Comparison of ENCODE assay signal across 17 cellular contexts in genomic region chr15:101718896-101719295, GRCh38.
"Had no signal": no experiment of that assay in that cellular context is flagged by ENCODE, and none has a peak within 500 bp of the region (broad histone marks: within the 10 kb centered on the region; RNA-seq: fewer than 3 reads in every experiment).

No MANE protein-coding gene starts in this region.

- H3K27me3 ChIP-seq: esophagus squamous epithelium, spleen, transverse colon, upper lobe of right lung, uterus had no signal

- H3K36me3 ChIP-seq: neural progenitor cell, uterus had no signal

- DNase-seq: cortex of kidney; effector memory CD8-positive, alpha-beta T cell; erythroblast; esophagus squamous epithelium; foreskin melanocyte; head of caudate nucleus; left ventricle myocardium superior; lower lobe of right lung; naive B cell; spleen; stimulated activated CD4-positive, alpha-beta T cell treated with anti-CD3 and anti-CD28 coated beads, Interleukin-4, amount 100 ng/mL, for 4 hours; stimulated activated naive CD8-positive, alpha-beta T cell treated with anti-CD3 and anti-CD28 coated beads, Interleukin-15, Interleukin-2, amounts not matched to agents 100 U/mL and 50 U/mL, for 24 hours; transverse colon; upper lobe of right lung; uterus had no signal

- H3K4me1 ChIP-seq: parathyroid adenoma, uterus had no signal

- H3K27ac ChIP-seq: esophagus squamous epithelium, lower lobe of right lung, neural progenitor cell, parathyroid adenoma, spleen, transverse colon, upper lobe of right lung, uterus had no signal

- H3K4me3 ChIP-seq: esophagus squamous epithelium, lower lobe of right lung, neural progenitor cell, spleen, transverse colon, upper lobe of right lung, uterus had no signal

- H3K9me3 ChIP-seq: esophagus squamous epithelium, lower lobe of right lung, transverse colon, upper lobe of right lung, uterus had no signal
